In the genomic region with DNA sequence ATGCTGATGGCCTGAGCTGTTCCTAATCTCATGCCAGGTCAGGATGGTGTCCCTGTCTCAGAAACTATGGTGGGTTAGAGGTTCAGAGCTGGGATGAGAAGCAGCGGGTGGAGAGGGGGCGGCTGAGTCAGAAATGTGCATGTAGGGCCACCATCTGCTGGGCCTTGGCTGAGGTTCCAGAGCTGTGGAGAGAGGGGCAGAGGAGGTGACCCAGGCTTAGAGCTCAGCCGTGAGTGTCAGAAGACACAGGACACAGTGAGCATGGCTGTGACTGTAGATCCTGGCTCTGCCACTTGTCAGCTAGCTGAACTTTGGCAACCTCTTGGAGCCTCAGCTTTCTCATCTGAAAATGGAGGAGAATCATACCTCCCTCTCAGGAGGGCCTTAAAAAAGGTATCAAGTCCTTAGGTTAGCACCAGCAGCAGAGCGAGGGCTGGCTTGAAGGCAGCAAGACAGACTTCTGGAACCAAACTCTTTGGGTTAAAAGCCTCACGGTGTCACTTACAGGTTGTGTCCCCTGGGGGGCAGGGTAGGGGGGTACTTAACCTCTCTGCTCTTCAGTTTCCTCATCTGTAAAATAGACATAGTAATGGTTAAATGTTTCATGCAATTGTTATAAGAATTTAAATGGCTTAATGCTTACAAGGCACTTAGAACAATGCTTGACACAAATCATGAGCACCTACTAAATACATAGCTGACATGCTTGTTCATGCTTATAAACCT, we compare ENCODE assay signal across 19 cellular contexts. TPM values are rescaled to one million over a fixed set of nuclear protein-coding genes. Genes with fewer than 3 reads are reported as not detected.
"Had no signal": no experiment of that assay in that cellular context is flagged by ENCODE, and none has a peak within 500 bp of the region (broad histone marks: within the 10 kb centered on the region; RNA-seq: fewer than 3 reads in every experiment).

No MANE protein-coding gene starts in this region.

- H3K4me1 ChIP-seq: lower lobe of right lung, sigmoid colon, spleen, testis, upper lobe of left lung had no signal

- DNase-seq: activated CD4-positive, alpha-beta T cell treated with anti-CD3 and anti-CD28 coated beads for 4 hours; activated CD8-positive, alpha-beta memory T cell treated with anti-CD3 and anti-CD28 coated beads, Interleukin-2, amount 50 U/mL, for 4 hours; activated CD8-positive, alpha-beta T cell treated with anti-CD3 and anti-CD28 coated beads, Interleukin-2, amount 10 ng/mL, durations not matched to agents 7 days and 5 days; activated effector memory CD4-positive, alpha-beta T cell treated with anti-CD3 and anti-CD28 coated beads, Interleukin-2, amount 50 U/mL, for 16 hours; activated T-cell treated with anti-CD3 and anti-CD28 coated beads, Interleukin-2, amount 50 U/mL, for 48 hours; effector CD8-positive, alpha-beta T cell; gastrocnemius medialis; heart right ventricle; lower lobe of right lung; nephron progenitor cell; ovary; sigmoid colon; spleen; stimulated activated naive CD8-positive, alpha-beta T cell treated with anti-CD3 and anti-CD28 coated beads, Interleukin-15, amount 100 ng/mL, for 72 hours; T-helper 2 cell; testis; upper lobe of left lung had no signal

- H3K4me3 ChIP-seq: gastrocnemius medialis, heart right ventricle, lower lobe of right lung, ovary, sigmoid colon, spleen, testis, upper lobe of left lung had no signal

- H3K27ac Mint-ChIP-seq: activated CD8-positive, alpha-beta T cell treated with anti-CD3 and anti-CD28 coated beads, Interleukin-2, amount 10 ng/mL, durations not matched to agents 7 days and 5 days; activated naive CD4-positive, alpha-beta T cell treated with anti-CD3 and anti-CD28 coated beads, Interleukin-2, amount 50 U/mL, for 24 hours; nephron progenitor cell; WTC11 had no signal

- H3K4me3 Mint-ChIP-seq: activated CD8-positive, alpha-beta T cell treated with anti-CD3 and anti-CD28 coated beads, Interleukin-2, amount 10 ng/mL, durations not matched to agents 7 days and 5 days; activated naive CD4-positive, alpha-beta T cell treated with anti-CD3 and anti-CD28 coated beads, Interleukin-2, amount 50 U/mL, for 24 hours; nephron progenitor cell; stimulated activated naive CD8-positive, alpha-beta T cell treated with anti-CD3 and anti-CD28 coated beads, Interleukin-15, amount 100 ng/mL, for 72 hours; WTC11 had no signal

- H3K27ac ChIP-seq: gastrocnemius medialis, heart right ventricle, lower lobe of right lung, ovary, sigmoid colon, spleen, testis, upper lobe of left lung had no signal

- H3K9me3 ChIP-seq: gastrocnemius medialis, lower lobe of right lung, ovary, sigmoid colon, testis, upper lobe of left lung had no signal

- H3K27me3 Mint-ChIP-seq: activated naive CD4-positive, alpha-beta T cell treated with anti-CD3 and anti-CD28 coated beads, Interleukin-2, amount 50 U/mL, for 24 hours; stimulated activated naive CD8-positive, alpha-beta T cell treated with anti-CD3 and anti-CD28 coated beads, Interleukin-15, amount 100 ng/mL, for 72 hours had no signal

- H3K27me3 ChIP-seq: gastrocnemius medialis, heart right ventricle, ovary, sigmoid colon, spleen, testis, upper lobe of left lung had no signal

- H3K4me1 Mint-ChIP-seq: activated naive CD4-positive, alpha-beta T cell treated with anti-CD3 and anti-CD28 coated beads, Interleukin-2, amount 50 U/mL, for 24 hours; stimulated activated naive CD8-positive, alpha-beta T cell treated with anti-CD3 and anti-CD28 coated beads, Interleukin-15, amount 100 ng/mL, for 72 hours had no signal

- H3K36me3 ChIP-seq: gastrocnemius medialis, heart right ventricle, lower lobe of right lung, ovary, sigmoid colon, spleen, upper lobe of left lung had no signal

- ATAC-seq: activated CD8-positive, alpha-beta T cell treated with anti-CD3 and anti-CD28 coated beads, Interleukin-2, amount 10 ng/mL, durations not matched to agents 7 days and 5 days; gastrocnemius medialis; stimulated activated naive CD8-positive, alpha-beta T cell treated with anti-CD3 and anti-CD28 coated beads, Interleukin-15, amount 100 ng/mL, for 72 hours; WTC11 had no signal

- H3K9me3 Mint-ChIP-seq: activated naive CD4-positive, alpha-beta T cell treated with anti-CD3 and anti-CD28 coated beads, Interleukin-2, amount 50 U/mL, for 24 hours had no signal

RNA-seq across cellular contexts. Expression of a gene that starts 41.8 kb away (rescaled TPM):
- total RNA-seq: activated CD8-positive, alpha-beta T cell treated with anti-CD3 and anti-CD28 coated beads, Interleukin-2, amount 10 ng/mL, durations not matched to agents 7 days and 5 days had no signal
